ENCODE assay signal across 1 cellular context in genomic region chr15:34366271-34367043, GRCh38.
A peak's percentile ranks its signal among the peaks of the same experiment; 100 is the strongest.
TF ChIP-seq lines count a peak whose summit lies in the region.

No MANE protein-coding gene starts in this region.

TF ChIP-seq in HEK293, 187 proteins besides CTCF, POLR2A, EP300 and RAD21 (continued from another document and continues in another):
- TF ChIP-seq PRDM4 (tag by site-specific recombination; IDR thresholded peaks at IDR 0.05) (no peak), MYNN (tag by site-specific recombination; IDR thresholded peaks at IDR 0.05; ENCODE audit: borderline replicate concordance) (no peak), ZNF521 (tag by site-specific recombination; IDR thresholded peaks at IDR 0.05) (no peak), ZSCAN4 (tag by site-specific recombination; IDR thresholded peaks at IDR 0.05) (no peak), ZNF16 (tag by site-specific recombination; IDR thresholded peaks at IDR 0.05; ENCODE audit: low read depth) (0 out of 2 replicates have a peak, but pooled peaks have one; percentile 24), PRDM6 (tag by site-specific recombination; IDR thresholded peaks at IDR 0.05) (no peak), ZNF157 (tag by site-specific recombination; IDR thresholded peaks at IDR 0.05) (no peak), ZBTB6 (tag by site-specific recombination; IDR thresholded peaks at IDR 0.05) (no peak), SP2 (tag by site-specific recombination; IDR thresholded peaks at IDR 0.05) (peak; percentile 75), KLF8 (tag by site-specific recombination; IDR thresholded peaks at IDR 0.05) (no peak), ZNF19 (tag by site-specific recombination; IDR thresholded peaks at IDR 0.05; ENCODE audit: low read depth) (no peak), ZBTB10 (tag by site-specific recombination; IDR thresholded peaks at IDR 0.05) (no peak), ZNF558 (tag by site-specific recombination; IDR thresholded peaks at IDR 0.05) (no peak), PBX3 (CRISPR knock-in tag; IDR thresholded peaks at IDR 0.05) (no peak), YY1 (tag by site-specific recombination; IDR thresholded peaks at IDR 0.05) (no peak), ZNF416 (tag by site-specific recombination; IDR thresholded peaks at IDR 0.05) (no peak), ZNF692 (tag by site-specific recombination; IDR thresholded peaks at IDR 0.05) (no peak), ZNF10 (tag by site-specific recombination; IDR thresholded peaks at IDR 0.05) (peak; percentile 61; the same call in 1 of the 2 replicates), ZNF37A (tag by site-specific recombination; IDR thresholded peaks at IDR 0.05) (no peak), ZFP69B (tag by site-specific recombination; IDR thresholded peaks at IDR 0.05) (no peak), ZNF518A (tag by site-specific recombination; conservative IDR thresholded peaks at IDR 0.05; ENCODE audit: low read depth) (no peak), PRDM10 (tag by site-specific recombination; IDR thresholded peaks at IDR 0.05) (peak; percentile 29; the same call in 1 of the 2 replicates), GLI2 (tag by site-specific recombination; IDR thresholded peaks at IDR 0.05; ENCODE audit: borderline replicate concordance, low read depth) (no peak), PRDM1 (tag by site-specific recombination; IDR thresholded peaks at IDR 0.05) (no peak), ZNF501 (tag by site-specific recombination; IDR thresholded peaks at IDR 0.05) (no peak), TSHZ1 (tag by site-specific recombination; IDR thresholded peaks at IDR 0.05; ENCODE audit: borderline replicate concordance) (no peak)
